In the genomic region with DNA sequence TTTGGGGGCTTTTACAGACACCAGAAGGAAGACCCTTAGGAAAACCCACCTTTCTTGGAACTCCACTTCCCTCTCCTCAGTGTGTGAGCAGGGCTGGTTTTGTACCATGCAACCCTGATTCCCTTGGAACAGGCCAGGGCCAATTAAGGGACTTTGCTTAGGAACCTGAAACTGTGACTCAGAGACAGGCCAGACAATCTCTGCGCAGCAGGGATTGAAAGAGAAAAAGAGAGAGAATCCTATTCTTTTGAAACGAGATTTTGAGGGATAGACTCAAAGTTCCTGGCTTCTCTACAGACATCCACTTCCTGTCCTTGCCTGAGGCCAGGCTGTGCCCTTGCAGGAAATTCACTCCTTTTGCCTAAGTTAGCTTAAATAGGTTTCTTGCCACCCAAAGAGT, we compare ENCODE assay signal across 22 cellular contexts. TPM values are rescaled to one million over a fixed set of nuclear protein-coding genes. Genes with fewer than 3 reads are reported as not detected.
DNase-seq lines count a peak whose midpoint lies in the region; ATAC-seq and TF ChIP-seq lines count a peak whose summit lies in the region.
"Had no signal": no experiment of that assay in that cellular context is flagged by ENCODE, and none has a peak within 500 bp of the region (broad histone marks: within the 10 kb centered on the region; RNA-seq: fewer than 3 reads in every experiment).

No MANE protein-coding gene starts in this region.

- no peak for TF ChIP-seq POLR2A in body of pancreas (IDR thresholded peaks at IDR 0.05)
- no peak for TF ChIP-seq POLR2A in sigmoid colon (IDR thresholded peaks at IDR 0.05)

- no peak overlapping the region for H3K4me2 ChIP-seq in hepatocyte

- H2AFZ ChIP-seq in hepatocyte, result no peak overlapping the region

- no peaks in the 10 kb centered on the region for H3K79me2 ChIP-seq in hepatocyte

- H3K27me3 ChIP-seq in adipocyte (replicated peaks; ENCODE audit: control insufficient read depth, insufficient read depth, low read length), result no peaks in the 10 kb centered on the region
- no peaks in the 10 kb centered on the region for H3K27me3 ChIP-seq in hepatocyte
- H3K27me3 ChIP-seq in body of pancreas, result no peaks in the 10 kb centered on the region
- H3K27me3 ChIP-seq in sigmoid colon, result no peaks in the 10 kb centered on the region
- H3K27me3 ChIP-seq: gastroesophageal sphincter, upper lobe of right lung had no signal

- WGBS in hepatocyte (ENCODE audit: low lambda C conversion rate, missing lambda C conversion rate), result 45% methylated on average over 2 of the region's 2 CpGs
- 52 to 80% methylated on average over 2 of the region's 2 CpGs for WGBS in body of pancreas, 2 donors
- WGBS in sigmoid colon, 2 donors, result 50 to 57% methylated on average over 2 of the region's 2 CpGs

- H3K9me3 ChIP-seq in adipocyte (ENCODE audit: control insufficient read depth, low read length) (no peaks in the 10 kb centered on the region), hepatocyte (ENCODE audit: low read depth) (no peaks in the 10 kb centered on the region), body of pancreas (no peaks in the 10 kb centered on the region), sigmoid colon (no peaks in the 10 kb centered on the region)
- H3K9me3 ChIP-seq: gastroesophageal sphincter, upper lobe of right lung had no signal

- no peaks in the 10 kb centered on the region for H3K36me3 ChIP-seq in adipocyte (ENCODE audit: control insufficient read depth, insufficient read depth, low read length, severe bottlenecking)
- H3K36me3 ChIP-seq in hepatocyte (replicated peaks; ENCODE audit: insufficient read depth, low read depth), result no peaks in the 10 kb centered on the region
- H3K36me3 ChIP-seq in body of pancreas (replicated peaks in 1 of 2; ENCODE audit: insufficient read depth in 1 of 2, low read depth in 2 of 2), result no peaks in the 10 kb centered on the region
- H3K36me3 ChIP-seq in sigmoid colon, result no peaks in the 10 kb centered on the region
- H3K36me3 ChIP-seq: gastroesophageal sphincter, upper lobe of right lung had no signal

- H3K27ac ChIP-seq in hepatocyte (peak overlapping the region; percentile 1), body of pancreas (no peak overlapping the region), sigmoid colon (no peak overlapping the region)
- H3K27ac ChIP-seq: gastroesophageal sphincter, upper lobe of right lung had no signal

- no peak overlapping the region for H3K9ac ChIP-seq in adipocyte (ENCODE audit: low read length)

- H3K4me1 ChIP-seq in adipocyte (ENCODE audit: control insufficient read depth, insufficient read depth, low read length) (peaks cover 6% of the 10 kb centered on the region), hepatocyte (ENCODE audit: insufficient read depth) (peaks cover 5% of the 10 kb centered on the region), body of pancreas (no peaks in the 10 kb centered on the region), sigmoid colon (no peaks in the 10 kb centered on the region)

- no peak for TF ChIP-seq EP300 in sigmoid colon (IDR thresholded peaks at IDR 0.05)

- ATAC-seq in Right ventricle myocardium inferior (no peak), body of pancreas (no peak)
- ATAC-seq: activated T-cell treated with anti-CD3 and anti-CD28 coated beads, Interleukin-2, amount 50 U/mL, for 4 hours; CD8-positive, alpha-beta T cell; gastroesophageal sphincter; naive thymus-derived CD8-positive, alpha-beta T cell; stimulated activated naive CD8-positive, alpha-beta T cell treated with anti-CD3 and anti-CD28 coated beads, Interleukin-15, Interleukin-2, amounts not matched to agents 100 U/mL and 50 U/mL, for 24 hours; upper lobe of right lung had no signal

- no peaks in the 10 kb centered on the region for H4K20me1 ChIP-seq in hepatocyte (ENCODE audit: insufficient read depth, poor library complexity, severe bottlenecking)

- no peaks in the 10 kb centered on the region for H3K9me2 ChIP-seq in hepatocyte (replicated peaks; ENCODE audit: insufficient read depth)

- no peak for TF ChIP-seq CTCF in hepatocyte (IDR thresholded peaks at IDR 0.05; ENCODE audit: poor library complexity)
- TF ChIP-seq CTCF in body of pancreas (IDR thresholded peaks at IDR 0.05), result no peak
- no peak for TF ChIP-seq CTCF in sigmoid colon (IDR thresholded peaks at IDR 0.05)

- no peak overlapping the region for H3K4me3 ChIP-seq in adipocyte (ENCODE audit: low read length)
- no peak overlapping the region for H3K4me3 ChIP-seq in hepatocyte
- H3K4me3 ChIP-seq in body of pancreas, result no peak overlapping the region
- H3K4me3 ChIP-seq in sigmoid colon, result no peak overlapping the region
- H3K4me3 ChIP-seq: gastroesophageal sphincter, lung, upper lobe of right lung had no signal

- intact Hi-C loops in cardiac septum (cut with DNase I), result no loop called here
- intact Hi-C loops in Right ventricle myocardium inferior (cut with DNase I), result no loop called here
- intact Hi-C loops in body of pancreas (cut with DNase I), result no loop called here
- intact Hi-C loops in sigmoid colon (cut with DNase I), result no loop called here

- DNase-seq in cardiac septum (ENCODE audit: low spot score), result peak; percentile 57
- no peak for DNase-seq in Right ventricle myocardium inferior (ENCODE audit: missing footprints)
- DNase-seq in adipocyte (ENCODE audit: low read depth), result peak; percentile 54
- no peak for DNase-seq in hepatocyte (ENCODE audit: low spot score)
- DNase-seq in body of pancreas, result no peak
- no peak for DNase-seq in DMS 273 (lab: John Stamatoyannopoulos, UW; ENCODE audit: unreplicated experiment)
- DNase-seq in sigmoid colon, result no peak
- no peak for DNase-seq in cerebellum (ENCODE audit: low spot score)
- DNase-seq: ACHN; activated CD4-positive, alpha-beta memory T cell treated with anti-CD3 and anti-CD28 coated beads for 36 hours; activated naive CD8-positive, alpha-beta T cell treated with anti-CD3 and anti-CD28 coated beads for 36 hours; activated T-cell treated with anti-CD3 and anti-CD28 coated beads, Interleukin-2, amount 50 U/mL, for 4 hours; caudate nucleus; CD8-positive, alpha-beta T cell; naive thymus-derived CD8-positive, alpha-beta T cell; NCI-H1694; NCI-H446 treated with DMSO at 0.1 percent for 48 hours; OCI-M1; stimulated activated naive CD8-positive, alpha-beta T cell treated with anti-CD3 and anti-CD28 coated beads, Interleukin-15, Interleukin-2, amounts not matched to agents 100 U/mL and 50 U/mL, for 24 hours; upper lobe of right lung had no signal

RNA-seq across cellular contexts. Expression of gene C1orf198, which starts 23.1 kb away (rescaled TPM):
- total RNA-seq in cardiac septum (73.9 TPM), Right ventricle myocardium inferior (46.0 TPM), hepatocyte (54.1 and 56.9 TPM in 2 replicates), body of pancreas (10 to 100 TPM; 29.0 to 66.7 TPM), sigmoid colon (10 to 100 TPM; 42.1 to 63.5 (median 55.5) TPM), cerebellum (18.4 TPM)
- polyA plus RNA-seq in hepatocyte (41.4 and 50.1 TPM in 2 replicates), sigmoid colon (10 to 100 TPM in 1 of 3 donors, 1 to 10 TPM in 2; 4.9 to 11.7 (median 6.6) TPM)

Comparison
In these comparisons a context has a peak if more than half of its experiments do, and no peak if none do; other contexts are left out.
1. DNase-seq: peak in cardiac septum (single experiment) and adipocyte (single experiment); none in Right ventricle myocardium inferior (single experiment), hepatocyte (single experiment), body of pancreas (0 of 4), DMS 273 (single experiment), sigmoid colon (single experiment) and cerebellum (single experiment).